ENCODE assay signal across 1 cellular context in the genomic region with DNA sequence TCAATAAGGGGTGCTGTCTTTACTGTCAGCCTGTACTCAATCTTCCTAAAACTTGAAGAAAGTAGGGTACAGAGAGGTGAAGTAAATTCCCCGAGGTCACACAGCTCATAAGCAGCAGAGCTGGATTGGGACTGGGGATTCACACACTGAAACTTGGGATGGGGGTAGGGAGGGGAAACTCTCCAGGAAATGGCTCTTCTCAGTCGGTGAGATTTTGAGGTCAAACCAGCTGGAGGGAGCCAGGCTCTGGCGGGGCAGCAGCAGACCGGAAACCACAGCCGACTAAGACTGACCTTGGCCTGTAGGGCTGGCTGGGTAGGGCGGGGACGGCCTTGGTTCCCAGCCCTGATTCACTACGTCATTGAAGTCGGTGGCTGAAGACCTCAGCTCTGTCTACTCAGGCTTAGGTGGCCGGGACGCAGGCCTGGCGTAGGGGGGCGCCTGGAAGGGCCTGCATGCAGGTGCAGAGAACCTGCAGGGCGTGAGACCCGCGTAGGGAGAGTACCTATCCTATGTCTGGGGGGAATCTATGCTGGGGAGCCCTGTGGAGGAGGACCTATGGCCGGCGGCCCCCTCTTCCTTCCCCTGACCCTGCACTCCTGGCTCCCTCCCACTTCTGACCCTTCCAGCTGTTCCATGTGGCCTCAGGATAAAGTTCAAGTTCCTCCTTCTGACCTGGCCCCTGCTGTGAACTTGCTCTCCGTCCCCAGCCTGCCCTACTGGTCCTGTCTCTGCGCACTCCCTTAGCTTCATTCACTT.
TF ChIP-seq lines count a peak whose summit lies in the region.

No MANE protein-coding gene starts in this region.

TF ChIP-seq in K562, 482 proteins besides CTCF, POLR2A, EP300 and RAD21 (continued from another document):
- TF ChIP-seq, protein P1, sequence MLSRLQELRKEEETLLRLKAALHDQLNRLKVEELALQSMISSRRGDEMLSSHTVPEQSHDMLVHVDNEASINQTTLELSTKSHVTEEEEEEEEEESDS (CRISPR knock-in tag; IDR thresholded peaks at IDR 0.05), result no peak
- no peak for TF ChIP-seq TRIM28 (IDR thresholded peaks at IDR 0.05)
- TF ChIP-seq, protein P2, sequence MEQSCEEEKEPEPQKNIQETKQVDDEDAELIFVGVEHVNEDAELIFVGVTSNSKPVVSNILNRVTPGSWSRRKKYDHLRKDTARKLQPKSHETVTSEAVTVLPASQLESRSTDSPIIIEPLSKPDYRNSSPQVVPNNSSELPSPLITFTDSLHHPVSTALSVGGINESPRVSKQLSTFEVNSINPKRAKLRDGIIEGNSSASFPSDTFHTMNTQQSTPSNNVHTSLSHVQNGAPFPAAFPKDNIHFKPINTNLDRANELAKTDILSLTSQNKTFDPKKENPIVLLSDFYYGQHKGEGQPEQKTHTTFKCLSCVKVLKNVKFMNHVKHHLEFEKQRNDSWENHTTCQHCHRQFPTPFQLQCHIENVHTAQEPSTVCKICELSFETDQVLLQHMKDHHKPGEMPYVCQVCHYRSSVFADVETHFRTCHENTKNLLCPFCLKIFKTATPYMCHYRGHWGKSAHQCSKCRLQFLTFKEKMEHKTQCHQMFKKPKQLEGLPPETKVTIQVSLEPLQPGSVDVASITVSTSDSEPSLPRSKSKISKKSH (CRISPR knock-in tag; IDR thresholded peaks at IDR 0.05), result no peak
- no peak for TF ChIP-seq ZNF57 (CRISPR knock-in tag; IDR thresholded peaks at IDR 0.05)
- TF ChIP-seq, protein P3, sequence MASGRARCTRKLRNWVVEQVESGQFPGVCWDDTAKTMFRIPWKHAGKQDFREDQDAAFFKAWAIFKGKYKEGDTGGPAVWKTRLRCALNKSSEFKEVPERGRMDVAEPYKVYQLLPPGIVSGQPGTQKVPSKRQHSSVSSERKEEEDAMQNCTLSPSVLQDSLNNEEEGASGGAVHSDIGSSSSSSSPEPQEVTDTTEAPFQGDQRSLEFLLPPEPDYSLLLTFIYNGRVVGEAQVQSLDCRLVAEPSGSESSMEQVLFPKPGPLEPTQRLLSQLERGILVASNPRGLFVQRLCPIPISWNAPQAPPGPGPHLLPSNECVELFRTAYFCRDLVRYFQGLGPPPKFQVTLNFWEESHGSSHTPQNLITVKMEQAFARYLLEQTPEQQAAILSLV (tag; IDR thresholded peaks at IDR 0.05), result no peak
- TF ChIP-seq RFX5 (IDR thresholded peaks at IDR 0.05; ENCODE audit: low read depth, low read length), result no peak
- TF ChIP-seq BACH1 (tag; IDR thresholded peaks at IDR 0.05), result 0 out of 2 replicates have a peak, but pooled peaks have one; percentile 35
- TF ChIP-seq ZNF444 (CRISPR knock-in tag; IDR thresholded peaks at IDR 0.05), result no peak
- TF ChIP-seq POLR2H (tag; IDR thresholded peaks at IDR 0.05; ENCODE audit: low read depth), result no peak
- no peak for TF ChIP-seq KLF10 (CRISPR knock-in tag; IDR thresholded peaks at IDR 0.05)
- peak; percentile 32; the same call in 1 of the 2 replicates for TF ChIP-seq ELF4 (CRISPR knock-in tag; IDR thresholded peaks at IDR 0.05)
- TF ChIP-seq, protein P4, sequence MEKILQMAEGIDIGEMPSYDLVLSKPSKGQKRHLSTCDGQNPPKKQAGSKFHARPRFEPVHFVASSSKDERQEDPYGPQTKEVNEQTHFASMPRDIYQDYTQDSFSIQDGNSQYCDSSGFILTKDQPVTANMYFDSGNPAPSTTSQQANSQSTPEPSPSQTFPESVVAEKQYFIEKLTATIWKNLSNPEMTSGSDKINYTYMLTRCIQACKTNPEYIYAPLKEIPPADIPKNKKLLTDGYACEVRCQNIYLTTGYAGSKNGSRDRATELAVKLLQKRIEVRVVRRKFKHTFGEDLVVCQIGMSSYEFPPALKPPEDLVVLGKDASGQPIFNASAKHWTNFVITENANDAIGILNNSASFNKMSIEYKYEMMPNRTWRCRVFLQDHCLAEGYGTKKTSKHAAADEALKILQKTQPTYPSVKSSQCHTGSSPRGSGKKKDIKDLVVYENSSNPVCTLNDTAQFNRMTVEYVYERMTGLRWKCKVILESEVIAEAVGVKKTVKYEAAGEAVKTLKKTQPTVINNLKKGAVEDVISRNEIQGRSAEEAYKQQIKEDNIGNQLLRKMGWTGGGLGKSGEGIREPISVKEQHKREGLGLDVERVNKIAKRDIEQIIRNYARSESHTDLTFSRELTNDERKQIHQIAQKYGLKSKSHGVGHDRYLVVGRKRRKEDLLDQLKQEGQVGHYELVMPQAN (IDR thresholded peaks at IDR 0.05; ENCODE audit: borderline replicate concordance), result no peak
